ENCODE assay signal across 8 cellular contexts in the genomic region with DNA sequence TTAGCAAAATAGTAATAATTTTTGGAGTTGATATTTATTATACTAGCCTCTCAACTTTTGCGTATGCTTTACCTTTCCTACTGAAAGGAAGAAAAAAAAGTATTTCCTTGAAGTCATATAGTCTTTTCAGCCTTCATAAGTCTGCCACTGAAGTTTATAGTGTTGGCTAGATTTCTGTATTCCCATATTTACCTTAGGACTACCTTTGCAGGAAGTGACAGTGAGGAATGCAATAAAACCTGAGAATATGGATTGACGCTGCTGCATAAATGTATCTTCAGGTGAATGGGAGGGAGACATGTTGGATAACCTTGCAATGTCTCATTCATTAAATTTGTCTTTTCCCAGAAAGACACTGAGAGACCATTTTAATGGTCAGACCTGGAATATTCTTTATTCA. TPM values are rescaled to one million over a fixed set of nuclear protein-coding genes. Genes with fewer than 3 reads are reported as not detected.
"Had no signal": no experiment of that assay in that cellular context is flagged by ENCODE, and none has a peak within 500 bp of the region (broad histone marks: within the 10 kb centered on the region; RNA-seq: fewer than 3 reads in every experiment).

No MANE protein-coding gene starts in this region.

- DNase-seq: IMR-90, KBM-7, KG1 had no signal

- ATAC-seq: HepG2, K562 had no signal

- H3K27ac ChIP-seq: HL-60 had no signal

- H3K4me3 ChIP-seq: K562 had no signal

RNA-seq across cellular contexts. Expression of a gene that starts 6.6 kb away (rescaled TPM):
- total RNA-seq: HepG2, HT-29, HT1080, K562 had no signal
